In the genomic region with DNA sequence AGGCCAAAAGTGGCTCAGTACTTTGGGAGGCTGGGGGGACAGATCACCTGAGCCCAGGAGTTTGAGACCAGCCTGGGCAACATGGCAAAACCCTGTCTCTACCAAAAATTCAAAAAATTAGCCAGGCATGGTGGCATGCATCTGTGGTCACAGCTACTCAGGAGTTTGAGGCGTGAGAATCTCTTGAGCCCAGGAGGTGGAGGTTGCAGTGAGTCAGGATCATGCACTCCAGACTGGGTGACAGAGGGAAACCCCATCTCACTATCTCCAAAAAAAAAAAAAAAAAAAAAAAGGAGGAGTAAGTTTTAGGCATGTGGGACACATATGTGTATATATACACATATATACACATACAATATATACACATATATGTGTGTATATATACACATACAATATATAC, we compare ENCODE assay signal across 1 cellular context.
TF ChIP-seq lines count a peak whose summit lies in the region.

No MANE protein-coding gene starts in this region.

TF ChIP-seq in A549, 52 proteins besides CTCF, POLR2A, EP300 and RAD21 (continued from another document):
- TF ChIP-seq BHLHE40 (IDR thresholded peaks at IDR 0.05; ENCODE audit: low read depth, low read length) (no peak), JUNB (IDR thresholded peaks at IDR 0.05) (no peak), NPAS2 (CRISPR knock-in tag; IDR thresholded peaks at IDR 0.05; ENCODE audit: borderline replicate concordance) (no peak), RCOR1 (IDR thresholded peaks at IDR 0.05; ENCODE audit: low read depth, low read length) (no peak)
